19 cellular contexts compared by ENCODE assay signal in genomic region chr17:17549732-17550366, GRCh38. TPM values are rescaled to one million over a fixed set of nuclear protein-coding genes. Genes with fewer than 3 reads are reported as not detected.
A peak's percentile ranks its signal among the peaks of the same experiment; 100 is the strongest.
DNase-seq lines count a peak whose midpoint lies in the region; FAIRE-seq and TF ChIP-seq lines count a peak whose summit lies in the region.
"Had no signal": no experiment of that assay in that cellular context is flagged by ENCODE, and none has a peak within 500 bp of the region (broad histone marks: within the 10 kb centered on the region; RNA-seq: fewer than 3 reads in every experiment).

No MANE protein-coding gene starts in this region.

- no peak overlapping the region for H3K56ac ChIP-seq in H1 (replicated peaks; ENCODE audit: insufficient read length, low read depth, low read length)

- no peak overlapping the region for H3K4me2 ChIP-seq in H1 (ENCODE audit: insufficient read depth in 1 of 2, low read depth in 2 of 2, low read length in 2 of 2)
- no peak overlapping the region for H3K4me2 ChIP-seq in osteoblast (ENCODE audit: insufficient read depth, low read length)
- H3K4me2 ChIP-seq: GM23338 had no signal

- no peak overlapping the region for H2BK120ac ChIP-seq in H1 (replicated peaks; ENCODE audit: low read depth, low read length)

- no peak for FAIRE-seq in H1 (lab: Jason Lieb, UNC)
- no peak for FAIRE-seq in RCC 7860 (lab: Jason Lieb, UNC)
- FAIRE-seq: GM12892 had no signal

- H3K36me3 ChIP-seq in H1 (ENCODE audit: control insufficient read depth in 2 of 4, insufficient read depth in 4 of 4, low read length in 3 of 4) (no peaks in the 10 kb centered on the region), left ventricle myocardium inferior (no peaks in the 10 kb centered on the region), osteoblast (ENCODE audit: insufficient read depth, low read length) (no peaks in the 10 kb centered on the region), uterus (no peaks in the 10 kb centered on the region)

- DNase-seq in Ammon's horn (ENCODE audit: low spot score) (peak; percentile 57), H1 (ENCODE audit: low read depth in 1 of 2, low spot score in 2 of 2) (no peak), left ventricle myocardium inferior (peak; percentile 67), osteoblast (ENCODE audit: insufficient read length, low spot score, missing footprints) (peak; percentile 53), uterus (no peak), NCI-H82 treated with DMSO at 0.1 percent for 48 hours (lab: John Stamatoyannopoulos, UW; ENCODE audit: unreplicated experiment) (no peak), RCC 7860 (ENCODE audit: low spot score) (no peak), EL (no peak)
- DNase-seq: IMR-90, Karpas-422, MM.1S, NCI-H1092 treated with DMSO at 0.1 percent for 48 hours, NCI-H187, NCI-H345, NCI-H526 treated with DMSO at 0.1 percent for 48 hours had no signal

- H4K5ac ChIP-seq in H1 (ENCODE audit: insufficient read length, low read depth, low read length): no peak overlapping the region

- H4K20me1 ChIP-seq in H1 (replicated peaks in 1 of 2; ENCODE audit: control insufficient read depth in 1 of 2, insufficient read depth in 2 of 2, low read length in 2 of 2) (peaks cover 2 to 5% of the 10 kb centered on the region in 2 experiments), osteoblast (ENCODE audit: insufficient read depth, low read length) (peaks cover 14% of the 10 kb centered on the region)

- no peak overlapping the region for H3K14ac ChIP-seq in H1 (ENCODE audit: insufficient read length)

- H2BK5ac ChIP-seq in H1 (ENCODE audit: low read depth, low read length): no peak overlapping the region; the same call in 1 of the 2 replicates

- no peak overlapping the region for H3K23ac ChIP-seq in H1 (ENCODE audit: insufficient read length)

- intact Hi-C loops in left ventricle myocardium inferior (cut with micrococcal nuclease) (no loop called here), uterus (cut with DNase I; ENCODE audit: low total_unique reads) (no loop called here)

- no peak overlapping the region for H2BK20ac ChIP-seq in H1 (ENCODE audit: low read length)

- no peak for TF ChIP-seq EP300 in H1 (IDR thresholded peaks at IDR 0.05; ENCODE audit: borderline replicate concordance in 1 of 2, low read depth in 2 of 2, low read length in 2 of 2)

- H3K27me3 ChIP-seq in H1 (replicated peaks in 1 of 4; ENCODE audit: control insufficient read depth in 3 of 4, extremely low read depth in 1 of 4, insufficient read depth in 3 of 4, low read length in 3 of 4) (no peaks in the 10 kb centered on the region), left ventricle myocardium inferior (ENCODE audit: low read depth) (no peaks in the 10 kb centered on the region), osteoblast (ENCODE audit: insufficient read depth, low read length) (no peaks in the 10 kb centered on the region), uterus (no peaks in the 10 kb centered on the region)

- H4K8ac ChIP-seq in H1 (ENCODE audit: extremely low read depth, insufficient read depth, low read length): no peak overlapping the region; the same call in 1 of the 2 replicates

- H2AK5ac ChIP-seq in H1 (ENCODE audit: low read depth, low read length): no peak overlapping the region

- no peak overlapping the region; a peak in 1 of 7 replicates for H3K9ac ChIP-seq in H1 (replicated peaks in 1 of 4; ENCODE audit: extremely low read depth in 1 of 4, low read depth in 3 of 4, low read length in 3 of 4)

- H3K9me3 ChIP-seq in H1 (ENCODE audit: insufficient read depth in 2 of 2, low read depth in 1 of 2, low read length in 1 of 2): no peaks in the 10 kb centered on the region
- H3K9me3 ChIP-seq in left ventricle myocardium inferior (replicated peaks): no peaks in the 10 kb centered on the region
- H3K9me3 ChIP-seq in osteoblast (ENCODE audit: low read depth, low read length): no peaks in the 10 kb centered on the region
- H3K9me3 ChIP-seq in uterus: no peaks in the 10 kb centered on the region

- no peaks in the 10 kb centered on the region for H3K79me2 ChIP-seq in H1 (ENCODE audit: control insufficient read depth in 1 of 2, insufficient read depth in 2 of 2, low read length in 2 of 2)
- H3K79me2 ChIP-seq in osteoblast (ENCODE audit: insufficient read depth, low read length): no peaks in the 10 kb centered on the region

- no peak overlapping the region for H2BK15ac ChIP-seq in H1 (ENCODE audit: low read length)

- H3K27ac ChIP-seq in H1 (ENCODE audit: low read depth, low read length) (no peak overlapping the region), left ventricle myocardium inferior (replicated peaks) (peak overlapping the region; percentile 87), osteoblast (ENCODE audit: low read depth, low read length) (no peak overlapping the region), uterus (no peak overlapping the region)
- H3K27ac ChIP-seq: C4-2B had no signal

- TF ChIP-seq POLR2A in H1 (IDR thresholded peaks at IDR 0.05; ENCODE audit: control extremely low read depth in 1 of 2, low read depth in 2 of 2, low read length in 2 of 2) (no peak), uterus (IDR thresholded peaks at IDR 0.05) (no peak)

- POLR2A ChIA-PET in H1 (lab: Charles Lee; ENCODE audit: partially characterized antibody): no interaction called here

- no peaks in the 10 kb centered on the region for H3K23me2 ChIP-seq in H1 (ENCODE audit: low read depth, low read length)

- no peaks in the 10 kb centered on the region; a peak in 1 of 7 replicates for H3K4me1 ChIP-seq in H1 (replicated peaks in 1 of 4; ENCODE audit: control insufficient read depth in 3 of 4, insufficient read depth in 4 of 4, low read length in 3 of 4)
- H3K4me1 ChIP-seq in left ventricle myocardium inferior: peaks cover 84% of the 10 kb centered on the region
- peaks cover 12% of the 10 kb centered on the region for H3K4me1 ChIP-seq in osteoblast (ENCODE audit: insufficient read depth, low read length)
- H3K4me1 ChIP-seq in uterus: peaks cover 0 to 4% of the 10 kb centered on the region in 2 donors

- peak overlapping the region; percentile 39; the same call in 1 of the 2 replicates for H2BK12ac ChIP-seq in H1 (ENCODE audit: low read depth, low read length)

- H3K4me3 ChIP-seq in H1 (ENCODE audit: extremely low read depth in 1 of 4, insufficient read depth in 2 of 4, low read depth in 3 of 4, low read length in 4 of 4) (no peak overlapping the region), left ventricle myocardium inferior (no peak overlapping the region), osteoblast (ENCODE audit: insufficient read depth, low read length) (no peak overlapping the region), uterus (no peak overlapping the region)
- H3K4me3 ChIP-seq: GM23338 had no signal

- CTCF ChIA-PET in H1 (lab: Charles Lee; ENCODE audit: partially characterized antibody): interaction anchor here (0.7 to 3.8 kb wide), 5 partner anchors 11 to 67 kb away, joined by 3 to 22 read pairs (median 3); no protein-coding TSS in a partner anchor

- TF ChIP-seq RAD21 in H1 (IDR thresholded peaks at IDR 0.05 in 1 of 2, conservative IDR thresholded peaks at IDR 0.05 in 1 of 2; ENCODE audit: low read depth in 2 of 2, low read length in 2 of 2): no peak

- 94% methylated on average over 20 of the region's 20 CpGs; no CpG with 5 or more reads in 1 of the 2 experiments for WGBS in H1 (ENCODE audit: extremely low coverage in 1 of 2, insufficient coverage in 1 of 2, insufficient read length in 1 of 2, insufficient replicate concordance in 2 of 2, low coverage in 1 of 2, low lambda C conversion rate in 2 of 2, missing lambda C conversion rate in 1 of 2), 2 experiments

- H3K4ac ChIP-seq in H1 (replicated peaks; ENCODE audit: insufficient read length, low read depth, low read length): no peak overlapping the region

- peaks cover 2% of the 10 kb centered on the region; the same call in 1 of the 2 replicates for H3K79me1 ChIP-seq in H1 (ENCODE audit: low read depth, low read length)

- no peak overlapping the region for H4K91ac ChIP-seq in H1 (replicated peaks; ENCODE audit: insufficient read length, low read length)

- H2AFZ ChIP-seq in H1 (ENCODE audit: low read length) (no peak overlapping the region), osteoblast (ENCODE audit: low read length) (no peak overlapping the region)
- H2AFZ ChIP-seq: GM23338 had no signal

- H3K18ac ChIP-seq in H1 (ENCODE audit: extremely low read depth, low read length): no peak overlapping the region

- TF ChIP-seq CTCF in H1 (IDR thresholded peaks at IDR 0.05; ENCODE audit: control extremely low read depth in 1 of 3, insufficient read depth in 1 of 3, low read depth in 1 of 3, low read length in 3 of 3) (no peak), left ventricle myocardium inferior (IDR thresholded peaks at IDR 0.05; ENCODE audit: borderline replicate concordance) (no peak), osteoblast (IDR thresholded peaks at IDR 0.05; ENCODE audit: extremely low read depth, low read depth, low read length) (no peak), uterus (IDR thresholded peaks at IDR 0.05) (no peak)

TF ChIP-seq in H1, 55 proteins besides CTCF, POLR2A, EP300 and RAD21 (continues in another document):
- TF ChIP-seq BCL11A (IDR thresholded peaks at IDR 0.05; ENCODE audit: low read depth in 2 of 2, low read length in 2 of 2) (no peak), TAF1 (IDR thresholded peaks at IDR 0.05; ENCODE audit: low read depth, low read length) (no peak)

RNA-seq across cellular contexts. Expression of gene PEMT, which starts 41.7 kb away (rescaled TPM):
- total RNA-seq in H1 (2021; fragmentation: NEBNext Ultra II Directional; extraction: Animal tissue kit (Norgen Biotek cat#: 25700)): 40.1 and 42.0 TPM in 2 replicates
- polyA plus RNA-seq in H1 (2011; rRNA removed): 118 and 128 TPM in 2 replicates
- 63.0 TPM for polyA plus RNA-seq in H1 (2011; cell fraction: cytosol; rRNA removed)
- 77.1 TPM for polyA plus RNA-seq in H1 (2011; cell fraction: nucleus; rRNA removed)
- 28.5 to 79.6 TPM (median 53.6 TPM) in 4 replicates for polyA plus RNA-seq in H1 (2012, experiment 1 of 2)
- 79.6 TPM for polyA plus RNA-seq in H1 (2012, experiment 2 of 2)
- polyA plus RNA-seq in H1 (2013, experiment 1 of 2): 41.7 TPM
- 47.0 TPM for polyA plus RNA-seq in H1 (2013, experiment 2 of 2)
- 22.2 and 23.0 TPM in 2 replicates for polyA minus RNA-seq in H1 (2011; rRNA and poly(A)+ RNA removed)
- polyA minus RNA-seq in H1 (2011; cell fraction: cytosol; rRNA and poly(A)+ RNA removed): 18.1 TPM
- polyA minus RNA-seq in H1 (2011; cell fraction: nucleus; rRNA and poly(A)+ RNA removed): 13.7 TPM
- total RNA-seq in left ventricle myocardium inferior (18.8 TPM), osteoblast (25.3 and 26.4 TPM in 2 replicates), uterus (10 to 100 TPM; 26.3 to 61.7 (median 32.2) TPM)

RNA-seq across cellular contexts. Expression of gene RASD1, which starts 53.7 kb away (rescaled TPM):
- total RNA-seq in H1 (2021; fragmentation: NEBNext Ultra II Directional; extraction: Animal tissue kit (Norgen Biotek cat#: 25700)): 1.8 and 2.6 TPM in 2 replicates
- 2.3 and 2.9 TPM in 2 replicates for polyA plus RNA-seq in H1 (2011; rRNA removed)
- polyA plus RNA-seq in H1 (2011; cell fraction: cytosol; rRNA removed): 2.4 TPM
- 5.4 TPM for polyA plus RNA-seq in H1 (2011; cell fraction: nucleus; rRNA removed)
- polyA plus RNA-seq in H1 (2012, experiment 1 of 2): 0.72 to 2.7 TPM (median 2.0 TPM) in 4 replicates
- 2.0 TPM for polyA plus RNA-seq in H1 (2012, experiment 2 of 2)
- 1.5 TPM for polyA plus RNA-seq in H1 (2013, experiment 1 of 2)
- polyA plus RNA-seq in H1 (2013, experiment 2 of 2): 1.5 TPM
- polyA minus RNA-seq in H1 (2011; rRNA and poly(A)+ RNA removed): 1.9 and 2.1 TPM in 2 replicates
- 1.9 TPM for polyA minus RNA-seq in H1 (2011; cell fraction: cytosol; rRNA and poly(A)+ RNA removed)
- 15.3 TPM for polyA minus RNA-seq in H1 (2011; cell fraction: nucleus; rRNA and poly(A)+ RNA removed)
- total RNA-seq in left ventricle myocardium inferior: 25.4 TPM
- 13.8 and 14.7 TPM in 2 replicates for total RNA-seq in osteoblast
- total RNA-seq in uterus: 10 to 100 TPM in 1 of 4 donors, 1 to 10 TPM in 2, under 1 TPM in 1; 0.59 to 12.7 (median 7.4) TPM
- total RNA-seq: A172 had no signal

Comparison
In these comparisons a context has a peak if more than half of its experiments do, and no peak if none do; other contexts are left out.
1. DNase-seq: peak in Ammon's horn (single experiment), left ventricle myocardium inferior (single experiment) and osteoblast (single experiment); none in H1 (0 of 2), uterus (0 of 2), NCI-H82 treated with DMSO at 0.1 percent for 48 hours (single experiment), RCC 7860 (single experiment) and EL (single experiment).